8 cellular contexts compared by ENCODE assay signal in the genomic region with DNA sequence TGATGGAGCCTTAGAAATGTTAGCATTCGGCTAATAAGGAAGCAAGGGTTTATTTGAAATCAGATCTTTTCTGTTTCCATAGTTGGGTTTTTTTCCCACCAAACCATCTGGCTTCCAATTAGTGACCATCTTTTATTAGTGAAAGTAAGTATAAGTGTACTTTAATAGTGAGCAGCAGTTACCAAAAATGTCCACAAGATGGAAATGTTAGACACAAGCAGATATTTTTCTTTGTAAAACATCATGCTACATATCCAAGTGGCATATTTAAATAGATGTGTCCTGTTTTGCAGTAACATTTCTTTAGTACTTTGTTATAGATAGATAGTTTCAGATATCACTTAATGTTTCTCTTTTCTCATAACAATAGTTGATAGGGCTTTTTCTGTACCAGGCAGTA. TPM values are rescaled to one million over a fixed set of nuclear protein-coding genes. Genes with fewer than 3 reads are reported as not detected.
DNase-seq lines count a peak whose midpoint lies in the region; ATAC-seq and TF ChIP-seq lines count a peak whose summit lies in the region.

No MANE protein-coding gene starts in this region.

- no peak for ATAC-seq in GM21423 (IDR thresholded peaks at IDR 0.05; ENCODE audit: unreplicated experiment)

- H3K9me3 Mint-ChIP-seq in chondrocyte (ENCODE audit: low read depth) (no peaks in the 10 kb centered on the region), nephron (no peaks in the 10 kb centered on the region)

- H3K27ac Mint-ChIP-seq in chondrocyte (ENCODE audit: unreplicated experiment) (peak overlapping the region; percentile 71), nephron (no peak overlapping the region)

- H3K27me3 Mint-ChIP-seq in chondrocyte (ENCODE audit: low read depth) (no peaks in the 10 kb centered on the region), nephron (ENCODE audit: low read depth) (no peaks in the 10 kb centered on the region)

- H3K4me3 Mint-ChIP-seq in chondrocyte (ENCODE audit: unreplicated experiment): no peak overlapping the region
- H3K4me3 Mint-ChIP-seq in nephron: no peak overlapping the region

- H3K4me1 Mint-ChIP-seq in chondrocyte (ENCODE audit: low read depth): peaks cover 47% of the 10 kb centered on the region
- H3K4me1 Mint-ChIP-seq in nephron: no peaks in the 10 kb centered on the region

- DNase-seq in NCI-H510A treated with DMSO at 0.1 percent for 48 hours (lab: John Stamatoyannopoulos, UW): peak; percentile 19
- no peak for DNase-seq in NCI-H510A (lab: John Stamatoyannopoulos, UW)
- peak; percentile 24 for DNase-seq in NCI-H2171 (lab: John Stamatoyannopoulos, UW)
- no peak for DNase-seq in chondrocyte (ENCODE audit: low spot score)
- no peak for DNase-seq in activated CD4-positive, alpha-beta T cell treated with anti-CD3 and anti-CD28 coated beads, Interleukin-2, amount 50 U/mL, for 4 hours
- no peak for DNase-seq in nucleus accumbens (lab: John Stamatoyannopoulos, UW)

- H3K36me3 Mint-ChIP-seq in chondrocyte (ENCODE audit: low read depth) (peaks cover 2% of the 10 kb centered on the region), nephron (ENCODE audit: low read depth) (peaks cover 16% of the 10 kb centered on the region)

- TF ChIP-seq CTCF in chondrocyte (IDR thresholded peaks at IDR 0.05): peak; percentile 90
- peak; percentile 48 to 66 (median 51) for TF ChIP-seq CTCF in nephron (IDR thresholded peaks at IDR 0.05; ENCODE audit: unreplicated experiment in 3 of 3)

RNA-seq across cellular contexts. Expression of gene YEATS4, which starts 28.8 kb away (rescaled TPM):
- 13.5 to 16.3 TPM (median 14.2 TPM) in 3 replicates for total RNA-seq in chondrocyte

RNA-seq across cellular contexts. Expression of gene LYZ, which starts 40.2 kb away (rescaled TPM):
- not detected in 3 replicates for total RNA-seq in chondrocyte

Comparison
In these comparisons a context has a peak if more than half of its experiments do, and no peak if none do; other contexts are left out.
1. DNase-seq: peak in NCI-H510A treated with DMSO at 0.1 percent for 48 hours (single experiment) and NCI-H2171 (single experiment); none in NCI-H510A (single experiment), chondrocyte (single experiment), activated CD4-positive, alpha-beta T cell treated with anti-CD3 and anti-CD28 coated beads, Interleukin-2, amount 50 U/mL, for 4 hours (0 of 2) and nucleus accumbens (0 of 56).